In the genomic region with DNA sequence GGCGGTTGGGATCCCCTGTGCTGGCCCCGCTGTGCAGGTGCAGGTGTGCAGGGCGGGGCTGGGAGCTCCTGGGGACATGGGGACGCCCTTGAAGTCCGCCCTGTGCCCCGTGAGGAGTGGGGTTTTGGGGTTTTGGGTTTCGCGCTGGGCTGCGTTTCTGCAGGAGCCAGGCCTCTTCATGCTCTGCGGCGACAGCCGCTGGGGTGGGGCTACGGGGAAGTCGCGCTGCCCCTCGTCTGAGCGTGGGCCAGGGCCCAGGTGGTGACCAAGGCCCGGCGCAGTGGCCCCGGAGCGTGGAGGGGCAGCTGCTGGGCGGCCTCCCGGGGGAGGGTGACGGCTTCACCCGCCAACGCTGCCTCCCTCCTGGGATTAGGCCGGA, we compare ENCODE assay signal across 10 cellular contexts. TPM values are rescaled to one million over a fixed set of nuclear protein-coding genes. Genes with fewer than 3 reads are reported as not detected.
DNase-seq lines count a peak whose midpoint lies in the region; ATAC-seq and TF ChIP-seq lines count a peak whose summit lies in the region.
"Had no signal": no experiment of that assay in that cellular context is flagged by ENCODE, and none has a peak within 500 bp of the region (broad histone marks: within the 10 kb centered on the region; RNA-seq: fewer than 3 reads in every experiment).

No MANE protein-coding gene starts in this region.

- peaks cover 26% of the 10 kb centered on the region for H3K27me3 Mint-ChIP-seq in activated CD4-positive, alpha-beta memory T cell treated with anti-CD3 and anti-CD28 coated beads, Interleukin-2, amount 10 ng/mL, durations not matched to agents 7 days and 5 days

- H3K27me3 ChIP-seq in gastroesophageal sphincter (peaks cover 56% of the 10 kb centered on the region), neuron (ENCODE audit: insufficient read depth, low read length) (peaks cover 5% of the 10 kb centered on the region)

- H3K4me3 Mint-ChIP-seq in activated CD4-positive, alpha-beta memory T cell treated with anti-CD3 and anti-CD28 coated beads, Interleukin-2, amount 10 ng/mL, durations not matched to agents 7 days and 5 days, result no peak overlapping the region

- CTCF ChIA-PET in activated CD4-positive, alpha-beta memory T cell treated with anti-CD3 and anti-CD28 coated beads, Interleukin-2, amount 10 ng/mL, durations not matched to agents 7 days and 5 days (lab: Charles Lee), result no interaction called here

- TF ChIP-seq CTCF in gastroesophageal sphincter (IDR thresholded peaks at IDR 0.05), result no peak

- intact Hi-C loops in Right ventricle myocardium inferior (cut with DNase I), result loop anchor here (5.0 kb wide), 1 partner anchor 43 kb away; no protein-coding TSS in a partner anchor
- intact Hi-C loops in cardiac septum (cut with DNase I), result loop anchor here (5.0 kb wide), 1 partner anchor 43 kb away; no protein-coding TSS in a partner anchor

- DNase-seq in Right ventricle myocardium inferior (ENCODE audit: missing footprints), result no peak
- no peak for DNase-seq in cardiac septum (ENCODE audit: low spot score)
- no peak for DNase-seq in GM19238 (ENCODE audit: insufficient read length, low spot score)
- DNase-seq in COLO829 (ENCODE audit: low spot score), result no peak
- no peak for DNase-seq in activated CD4-positive, alpha-beta memory T cell treated with anti-CD3 and anti-CD28 coated beads, Interleukin-2, amount 10 ng/mL, durations not matched to agents 7 days and 5 days
- DNase-seq: activated naive CD4-positive, alpha-beta T cell treated with Interleukin-2 at 50 U/mL for 16 hours; MM.1S had no signal

- H3K4me1 ChIP-seq in gastroesophageal sphincter (peaks cover 0 to 18% (median 0%) of the 10 kb centered on the region in 3 donors), neuron (ENCODE audit: insufficient read depth, low read length) (no peaks in the 10 kb centered on the region)

- no peak overlapping the region for H3K27ac Mint-ChIP-seq in activated CD4-positive, alpha-beta memory T cell treated with anti-CD3 and anti-CD28 coated beads, Interleukin-2, amount 10 ng/mL, durations not matched to agents 7 days and 5 days

- ATAC-seq in Right ventricle myocardium inferior, result peak; percentile 53
- ATAC-seq in gastroesophageal sphincter, result no peak
- ATAC-seq in GM18498 (IDR thresholded peaks at IDR 0.05; ENCODE audit: unreplicated experiment), result no peak

- POLR2A ChIA-PET in activated CD4-positive, alpha-beta memory T cell treated with anti-CD3 and anti-CD28 coated beads, Interleukin-2, amount 10 ng/mL, durations not matched to agents 7 days and 5 days (lab: Charles Lee), result no interaction called here

- peaks cover 0 to 15% of the 10 kb centered on the region in 2 donors for H3K36me3 ChIP-seq in gastroesophageal sphincter
- peaks cover 2% of the 10 kb centered on the region for H3K36me3 ChIP-seq in neuron (ENCODE audit: insufficient read depth, low read length)

- peak overlapping the region in 3 of 4 donors; percentile 77 to 80 (median 80) for H3K27ac ChIP-seq in gastroesophageal sphincter

- no peak for TF ChIP-seq POLR2A in gastroesophageal sphincter (IDR thresholded peaks at IDR 0.05)

- no peaks in the 10 kb centered on the region for H3K9me3 ChIP-seq in gastroesophageal sphincter
- no peaks in the 10 kb centered on the region for H3K9me3 ChIP-seq in neuron (ENCODE audit: low read length)

- no peaks in the 10 kb centered on the region for H3K36me3 Mint-ChIP-seq in activated CD4-positive, alpha-beta memory T cell treated with anti-CD3 and anti-CD28 coated beads, Interleukin-2, amount 10 ng/mL, durations not matched to agents 7 days and 5 days (ENCODE audit: low read depth)

- H3K4me1 Mint-ChIP-seq in activated CD4-positive, alpha-beta memory T cell treated with anti-CD3 and anti-CD28 coated beads, Interleukin-2, amount 10 ng/mL, durations not matched to agents 7 days and 5 days, result no peaks in the 10 kb centered on the region

- H3K4me3 ChIP-seq in gastroesophageal sphincter, result peak overlapping the region; percentile 33 to 59
- peak overlapping the region; percentile 69 for H3K4me3 ChIP-seq in neuron (ENCODE audit: low read length)

- TF ChIP-seq EP300 in gastroesophageal sphincter (IDR thresholded peaks at IDR 0.05), result no peak

- H2AFZ ChIP-seq in neuron (ENCODE audit: low read depth, low read length), result peak overlapping the region; percentile 77

- H3K9me3 Mint-ChIP-seq in activated CD4-positive, alpha-beta memory T cell treated with anti-CD3 and anti-CD28 coated beads, Interleukin-2, amount 10 ng/mL, durations not matched to agents 7 days and 5 days, result no peaks in the 10 kb centered on the region

- no CpG with 5 or more reads among the region's 27 CpGs for WGBS in gastroesophageal sphincter (ENCODE audit: low coverage in 1 of 2), 2 donors

RNA-seq across cellular contexts. Expression of a gene that starts 47.8 kb away (rescaled TPM):
- total RNA-seq in Right ventricle myocardium inferior (17.6 TPM), cardiac septum (12.1 TPM), gastroesophageal sphincter (under 1 TPM in 1 of 4 donors, not detected in 3; 0.96 TPM)
- total RNA-seq in activated CD4-positive, alpha-beta memory T cell treated with anti-CD3 and anti-CD28 coated beads, Interleukin-2, amount 10 ng/mL, durations not matched to agents 7 days and 5 days, result not detected
